Comparison of ENCODE assay signal across 18 cellular contexts in the genomic region with DNA sequence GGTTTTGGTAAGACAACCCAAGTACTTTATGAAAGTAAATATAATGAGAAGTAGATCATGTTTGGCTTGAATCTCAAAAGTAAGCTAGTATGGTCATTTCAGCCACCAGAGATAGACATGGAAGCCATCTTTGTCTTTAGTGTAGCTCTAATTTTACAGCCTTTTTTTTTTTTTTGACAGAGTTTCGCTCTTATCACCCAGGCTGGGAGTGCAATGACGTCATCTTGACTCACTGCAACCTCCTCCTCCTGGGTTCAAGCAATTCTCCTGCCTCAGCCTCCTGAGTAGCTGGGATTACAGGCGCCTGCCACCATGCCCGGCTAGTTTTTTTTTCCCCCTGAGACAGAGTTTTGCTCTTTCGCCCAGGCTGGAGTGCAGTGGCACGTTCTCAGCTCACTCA. TPM values are rescaled to one million over a fixed set of nuclear protein-coding genes. Genes with fewer than 3 reads are reported as not detected.
"Had no signal": no experiment of that assay in that cellular context is flagged by ENCODE, and none has a peak within 500 bp of the region (broad histone marks: within the 10 kb centered on the region; RNA-seq: fewer than 3 reads in every experiment).

No MANE protein-coding gene starts in this region.

RNA-seq across cellular contexts. Expression of gene COX8C, which starts 7.9 kb away (rescaled TPM):
- total RNA-seq: occipital lobe, osteoblast, ovary, progenitor cell of endocrine pancreas, right lobe of liver, sigmoid colon, skeletal muscle tissue, stomach, subcutaneous adipose tissue, temporal lobe, thoracic aorta, thyroid gland, tibial nerve, upper lobe of left lung, ureter, vagina had no signal
- polyA plus RNA-seq: neural cell, sigmoid colon, small intestine, stomach had no signal
